Comparison of ENCODE assay signal across 8 cellular contexts in the genomic region with DNA sequence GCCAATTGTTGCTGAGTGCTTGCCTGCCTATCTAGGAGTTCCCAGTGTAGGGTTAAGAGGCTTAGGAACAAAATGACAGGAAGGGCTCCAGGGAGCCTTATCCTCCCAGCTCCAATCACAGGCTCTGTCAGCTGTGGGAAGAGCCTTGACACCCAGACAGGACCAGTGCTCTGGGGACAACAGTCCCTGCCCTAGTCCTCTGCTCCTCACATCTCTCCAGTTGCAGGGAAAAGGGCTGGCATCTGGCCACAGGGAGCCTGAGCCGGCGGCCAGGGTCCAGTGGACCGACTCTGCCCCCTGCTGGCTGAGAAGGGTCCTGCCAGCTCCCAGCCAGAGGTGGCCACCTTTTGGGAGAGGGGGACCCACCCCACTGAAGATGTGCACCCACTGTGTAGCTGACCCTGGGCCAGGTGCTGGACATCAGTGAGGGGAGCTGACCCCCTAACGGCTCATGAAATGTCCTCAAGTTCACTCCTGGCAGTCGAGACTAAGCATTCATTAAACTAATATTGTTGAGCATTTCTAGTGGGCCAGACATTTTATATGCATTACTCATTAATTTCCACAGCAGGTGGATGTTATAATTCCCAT. TPM values are rescaled to one million over a fixed set of nuclear protein-coding genes. Genes with fewer than 3 reads are reported as not detected.
DNase-seq lines count a peak whose midpoint lies in the region; ATAC-seq and TF ChIP-seq lines count a peak whose summit lies in the region.

No MANE protein-coding gene starts in this region.

- DNase-seq in GM12864 (ENCODE audit: low read depth), result no peak
- DNase-seq in NCI-H1694 (lab: John Stamatoyannopoulos, UW), result peak; percentile 40
- DNase-seq in activated CD4-positive, CD25-positive, alpha-beta regulatory T cell (lab: John Stamatoyannopoulos, UW), result peak; percentile 39 to 57 (median 46)
- peak; percentile 70 for DNase-seq in cerebellum (ENCODE audit: low spot score)
- DNase-seq in left colon, result peak; percentile 79 to 88
- DNase-seq in stimulated activated CD4-positive, alpha-beta T cell treated with anti-CD3 and anti-CD28 coated beads, Interleukin-4, amount 100 ng/mL, for 24 hours, result peak; percentile 73

- TF ChIP-seq CTCF in GM12864 (IDR thresholded peaks at IDR 0.05; ENCODE audit: low read depth, low read length, missing control alignments), result peak; percentile 97

- intact Hi-C loops in left colon (cut with DNase I, micrococcal nuclease), result loop anchor here in 1 of 2 donors (10.0 kb wide), 3 partner anchors 62 to 292 kb away; partner anchors contain the start of gene DDIT4

- no peak overlapping the region for H3K4me3 ChIP-seq in GM12864 (ENCODE audit: low read depth, low read length)

- peak; percentile 60 for ATAC-seq in left colon
- no peak for ATAC-seq in GM21737 (IDR thresholded peaks at IDR 0.05; ENCODE audit: unreplicated experiment)
- ATAC-seq in GM21786 (IDR thresholded peaks at IDR 0.05; ENCODE audit: unreplicated experiment), result no peak

RNA-seq across cellular contexts. Expression of gene DNAJB12, which starts 17.6 kb away (rescaled TPM):
- total RNA-seq in cerebellum (16.1 TPM), left colon (10 to 100 TPM; 36.9 to 38.5 TPM)
